Comparison of ENCODE assay signal across 31 cellular contexts in genomic region chr15:98835889-98836288, GRCh38.
"Had no signal": no experiment of that assay in that cellular context is flagged by ENCODE, and none has a peak within 500 bp of the region (broad histone marks: within the 10 kb centered on the region; RNA-seq: fewer than 3 reads in every experiment).

No MANE protein-coding gene starts in this region.

- H3K4me3 ChIP-seq: body of pancreas, breast epithelium had no signal

- H3K4me1 Mint-ChIP-seq: activated CD4-positive, alpha-beta memory T cell treated with anti-CD3 and anti-CD28 coated beads, Interleukin-2, amount 10 ng/mL, durations not matched to agents 7 days and 5 days; activated naive CD8-positive, alpha-beta T cell treated with anti-CD3 and anti-CD28 coated beads, Interleukin-2, amount 10 ng/mL, durations not matched to agents 7 days and 5 days had no signal

- H3K4me3 Mint-ChIP-seq: activated CD4-positive, alpha-beta memory T cell treated with anti-CD3 and anti-CD28 coated beads, Interleukin-2, amount 10 ng/mL, durations not matched to agents 7 days and 5 days; activated naive CD4-positive, alpha-beta T cell treated with anti-CD3 and anti-CD28 coated beads, Interleukin-2, amount 50 U/mL, for 24 hours; activated naive CD8-positive, alpha-beta T cell treated with anti-CD3 and anti-CD28 coated beads, Interleukin-2, amount 10 ng/mL, durations not matched to agents 7 days and 5 days; IgD-negative memory B cell had no signal

- H3K27me3 ChIP-seq: body of pancreas, breast epithelium had no signal

- DNase-seq: activated CD4-positive, alpha-beta memory T cell treated with anti-CD3 and anti-CD28 coated beads, Interleukin-2, amount 10 ng/mL, durations not matched to agents 7 days and 5 days; activated CD4-positive, alpha-beta T cell treated with anti-CD3 and anti-CD28 coated beads for 1 hour; activated CD4-positive, alpha-beta T cell treated with anti-CD3 and anti-CD28 coated beads for 48 hours; activated CD4-positive, CD25-positive, alpha-beta regulatory T cell; activated gamma-delta T cell; activated naive CD4-positive, alpha-beta T cell treated with Interleukin-2 at 50 U/mL for 16 hours; activated naive CD8-positive, alpha-beta T cell treated with anti-CD3 and anti-CD28 coated beads, Interleukin-2, amount 10 ng/mL, durations not matched to agents 7 days and 5 days; activated T-cell treated with anti-CD3 and anti-CD28 coated beads, Interleukin-2, amount 50 U/mL, for 1 hour; body of pancreas; Karpas-422; KBM-7; NCI-H1048; NCI-H1105 treated with DMSO at 0.1 percent for 48 hours; NCI-H1436; NCI-H1694; NCI-H1930; NCI-H2081 treated with DMSO at 0.1 percent for 48 hours; NCI-H345; NCI-H524 treated with DMSO at 0.1 percent for 48 hours; PC-3; SIG-M5; SW 1271; T-helper 1 cell; T-helper 2 cell; T-helper 9 cell; WERI-Rb-1 had no signal

- H3K36me3 ChIP-seq: breast epithelium, WERI-Rb-1 had no signal

- H3K27ac ChIP-seq: body of pancreas, breast epithelium, RWPE1, WERI-Rb-1 had no signal

- H3K27me3 Mint-ChIP-seq: activated CD4-positive, alpha-beta memory T cell treated with anti-CD3 and anti-CD28 coated beads, Interleukin-2, amount 10 ng/mL, durations not matched to agents 7 days and 5 days; activated naive CD4-positive, alpha-beta T cell treated with anti-CD3 and anti-CD28 coated beads, Interleukin-2, amount 50 U/mL, for 24 hours; activated naive CD8-positive, alpha-beta T cell treated with anti-CD3 and anti-CD28 coated beads, Interleukin-2, amount 10 ng/mL, durations not matched to agents 7 days and 5 days; IgD-negative memory B cell had no signal

- H3K4me1 ChIP-seq: breast epithelium had no signal

- H3K27ac Mint-ChIP-seq: activated CD4-positive, alpha-beta memory T cell treated with anti-CD3 and anti-CD28 coated beads, Interleukin-2, amount 10 ng/mL, durations not matched to agents 7 days and 5 days; activated naive CD4-positive, alpha-beta T cell treated with anti-CD3 and anti-CD28 coated beads, Interleukin-2, amount 50 U/mL, for 24 hours; activated naive CD8-positive, alpha-beta T cell treated with anti-CD3 and anti-CD28 coated beads, Interleukin-2, amount 10 ng/mL, durations not matched to agents 7 days and 5 days; activated T-helper 2 cell treated with anti-CD3 and anti-CD28 coated beads, Interferon-gamma antibody, Interleukin-2, Interleukin-4, amounts not matched to agents 10 μg/mL and 5 μg/mL and 100 μg/mL, durations not matched to agents 14 hours and 24 hours and 36 hours; IgD-negative memory B cell had no signal
